ENCODE assay signal across 8 cellular contexts in genomic region chrX:56248492-56248891, GRCh38. TPM values are rescaled to one million over a fixed set of nuclear protein-coding genes. Genes with fewer than 3 reads are reported as not detected.
A peak's percentile ranks its signal among the peaks of the same experiment; 100 is the strongest.
DNase-seq lines count a peak whose midpoint lies in the region; ATAC-seq and TF ChIP-seq lines count a peak whose summit lies in the region.

No MANE protein-coding gene starts in this region.

- H2BK20ac ChIP-seq in IMR-90 (ENCODE audit: low read depth, low read length) = no peak overlapping the region

- no peak overlapping the region for H3K18ac ChIP-seq in IMR-90 (ENCODE audit: low read depth, low read length)

- H3K9me1 ChIP-seq in IMR-90 (ENCODE audit: insufficient read depth, low read length) = no peaks in the 10 kb centered on the region

- WGBS in IMR-90 (ENCODE audit: extremely low coverage in 2 of 2, insufficient read length in 1 of 2), 2 experiments = 0% methylated on average over 2 of the region's 5 CpGs; no CpG with 5 or more reads in 1 of the 2 experiments

- no peaks in the 10 kb centered on the region for H3K9me3 ChIP-seq in IMR-90 (ENCODE audit: control insufficient read depth, insufficient read depth, low read length)

- H3K27ac ChIP-seq in IMR-90 (ENCODE audit: insufficient read depth, low read length) = no peak overlapping the region

- H3K9ac ChIP-seq in IMR-90 (ENCODE audit: low read depth, low read length) = no peak overlapping the region

- H3K4me2 ChIP-seq in IMR-90 (ENCODE audit: low read depth, low read length) = no peak overlapping the region

- no peak overlapping the region for H4K8ac ChIP-seq in IMR-90 (ENCODE audit: low read depth in 2 of 2, low read length in 2 of 2)

- no peak overlapping the region for H3K56ac ChIP-seq in IMR-90 (ENCODE audit: extremely low read depth, insufficient read depth, low read length)

- in situ Hi-C loops in IMR-90 (cut with MboI; ENCODE audit: low sequenced_read_pairs) = no loop called here

- H2BK15ac ChIP-seq in IMR-90 (ENCODE audit: low read depth, low read length) = no peak overlapping the region

- H4K5ac ChIP-seq in IMR-90 (ENCODE audit: low read depth, low read length) = no peak overlapping the region

- TF ChIP-seq RAD21 in IMR-90 (IDR thresholded peaks at IDR 0.05; ENCODE audit: low read length) = peak; percentile 76

- H2BK5ac ChIP-seq in IMR-90 (ENCODE audit: low read depth, low read length, poor library complexity, severe bottlenecking) = no peak overlapping the region

- DNase-seq in DMS 273 (lab: John Stamatoyannopoulos, UW; ENCODE audit: unreplicated experiment) = peak; percentile 72
- DNase-seq in IMR-90 = peak; percentile 25
- peak; percentile 32 for DNase-seq in amniotic epithelial cell (ENCODE audit: low read depth)
- DNase-seq in iPS-NIHi11 (ENCODE audit: low spot score) = peak; percentile 41
- DNase-seq in stimulated activated CD4-positive, alpha-beta T cell treated with anti-CD3 and anti-CD28 coated beads, Interleukin-1b, Interleukin-23, amount 100 ng/mL, for 48 hours = peak; percentile 41

- H4K20me1 ChIP-seq in IMR-90 (ENCODE audit: insufficient read depth, low read length) = no peaks in the 10 kb centered on the region

- POLR2A ChIA-PET in IMR-90 (lab: Charles Lee; ENCODE audit: unreplicated experiment) = no interaction called here

- H2AFZ ChIP-seq in IMR-90 (replicated peaks; ENCODE audit: low read length, poor library complexity) = no peak overlapping the region

- no peaks in the 10 kb centered on the region for H3K79me1 ChIP-seq in IMR-90 (ENCODE audit: low read depth in 1 of 2, low read length in 2 of 2)

- H3K27me3 ChIP-seq in IMR-90 (ENCODE audit: control insufficient read depth, insufficient read depth, low read length) = peaks cover 2% of the 10 kb centered on the region; the same call in 1 of the 2 replicates

- H3K14ac ChIP-seq in IMR-90 (replicated peaks; ENCODE audit: low read depth, low read length) = no peak overlapping the region

- no peak overlapping the region for H3K23ac ChIP-seq in IMR-90 (ENCODE audit: low read depth, low read length)

- TF ChIP-seq POLR2A in IMR-90 (IDR thresholded peaks at IDR 0.05; ENCODE audit: low read depth, low read length) = no peak

- no peaks in the 10 kb centered on the region for H3K4me1 ChIP-seq in IMR-90 (ENCODE audit: control insufficient read depth, insufficient read depth, low read length)

- BruUV-seq in IMR-90 (replicated peaks; lab: Mats Ljungman, UMichigan) = no TSS peak

- peak; percentile 61 for TF ChIP-seq CTCF in IMR-90 (conservative IDR thresholded peaks at IDR 0.05; ENCODE audit: low read depth, low read length)

- H3K4ac ChIP-seq in IMR-90 (ENCODE audit: low read depth, low read length) = no peak overlapping the region

- ATAC-seq in GM19452 (IDR thresholded peaks at IDR 0.05; ENCODE audit: unreplicated experiment) (peak; percentile 74), IMR-90 (ENCODE audit: low read depth) (peak; percentile 60), SK-N-SH treated with all-trans-retinoic acid at 6 μM for 48 hours (peak; percentile 94), HG02938 (IDR thresholded peaks at IDR 0.05; ENCODE audit: unreplicated experiment) (no peak)

- no peak overlapping the region for H4K91ac ChIP-seq in IMR-90 (ENCODE audit: insufficient read depth, low read depth, low read length)

- no peaks in the 10 kb centered on the region for H3K36me3 ChIP-seq in IMR-90 (ENCODE audit: control insufficient read depth, insufficient read depth, low read length)

- CTCF ChIA-PET in IMR-90 (lab: Yijun Ruan, JAX) = interaction anchor here (0.6 to 2.2 kb wide), 6 partner anchors 10 to 1114 kb away, joined by 3 to 9 read pairs (median 4); no protein-coding TSS in a partner anchor

- H2AK9ac ChIP-seq in IMR-90 (replicated peaks; ENCODE audit: low read depth, low read length, poor library complexity) = no peak overlapping the region

- dilution Hi-C loops in IMR-90 (cut with HindIII; ENCODE audit: low sequenced_read_pairs, unreplicated experiment) = no loop called here

- H2AK5ac ChIP-seq in IMR-90 (ENCODE audit: low read depth, low read length) = no peak overlapping the region

- no peak overlapping the region for H3K4me3 ChIP-seq in IMR-90 (ENCODE audit: insufficient read depth, low read depth, low read length)

- intact Hi-C loops in IMR-90 (cut with micrococcal nuclease) = loop anchor here (1.0 kb wide), 1 partner anchor 1111 kb away; no protein-coding TSS in a partner anchor

- H2BK120ac ChIP-seq in IMR-90 (ENCODE audit: low read depth, low read length) = no peak overlapping the region

TF ChIP-seq in IMR-90, 13 proteins besides CTCF, POLR2A, EP300 and RAD21:
- TF ChIP-seq MXI1 (IDR thresholded peaks at IDR 0.05; ENCODE audit: borderline replicate concordance, low read depth, low read length) = no peak
- no peak for TF ChIP-seq BHLHE40 (IDR thresholded peaks at IDR 0.05; ENCODE audit: low read depth, low read length)
- TF ChIP-seq RCOR1 (IDR thresholded peaks at IDR 0.05; ENCODE audit: insufficient replicate concordance, low read length) = no peak
- no peak for TF ChIP-seq RFX5 (IDR thresholded peaks at IDR 0.05; ENCODE audit: low read depth, low read length)
- TF ChIP-seq SMC3 (IDR thresholded peaks at IDR 0.05; ENCODE audit: low read depth, low read length) = peak; percentile 54
- TF ChIP-seq CHD1 (IDR thresholded peaks at IDR 0.05; ENCODE audit: low read depth, low read length) = no peak

TF ChIP-seq in SK-N-SH treated with all-trans-retinoic acid at 6 μM for 48 hours, 23 proteins besides CTCF, POLR2A, EP300 and RAD21:
- TF ChIP-seq CSDC2 (CRISPR knock-in tag; IDR thresholded peaks at IDR 0.05) (no peak), ZNF70 (CRISPR knock-in tag; IDR thresholded peaks at IDR 0.05) (no peak), ZC3H10 (CRISPR knock-in tag; IDR thresholded peaks at IDR 0.05) (no peak), RARB (CRISPR knock-in tag; IDR thresholded peaks at IDR 0.05) (no peak), CSRNP3 (CRISPR knock-in tag; IDR thresholded peaks at IDR 0.05) (no peak), TSHZ2 (CRISPR knock-in tag; IDR thresholded peaks at IDR 0.05) (no peak)

RNA-seq across cellular contexts. Expression of gene KLF8, which starts 16.3 kb away (rescaled TPM):
- under 0.01 TPM in 1 of 2 replicates, not detected in the other for total RNA-seq in IMR-90 (2012; rRNA removed)
- 0.07 TPM in 2 replicates for polyA plus RNA-seq in IMR-90 (2012; rRNA removed)
- polyA plus RNA-seq in IMR-90 (2012; cell fraction: cytosol; rRNA removed) = 0.02 TPM in 1 of 2 replicates, not detected in the other
- 0.05 TPM in 1 of 2 replicates, not detected in the other for polyA plus RNA-seq in IMR-90 (2012; cell fraction: nucleus; rRNA removed; ENCODE audit: low replicate concordance)
